11 cellular contexts compared by ENCODE assay signal in genomic region chr3:138781012-138781470, GRCh38. TPM values are rescaled to one million over a fixed set of nuclear protein-coding genes. Genes with fewer than 3 reads are reported as not detected.
DNase-seq lines count a peak whose midpoint lies in the region; ATAC-seq and TF ChIP-seq lines count a peak whose summit lies in the region.
"Had no signal": no experiment of that assay in that cellular context is flagged by ENCODE, and none has a peak within 500 bp of the region (broad histone marks: within the 10 kb centered on the region; RNA-seq: fewer than 3 reads in every experiment).

No MANE protein-coding gene starts in this region.

- peaks cover 5% of the 10 kb centered on the region for H3K4me1 ChIP-seq in upper lobe of right lung
- H3K4me1 ChIP-seq: Peyer's patch, uterus had no signal

- H3K4me3 ChIP-seq in upper lobe of right lung: no peak overlapping the region
- H3K4me3 ChIP-seq: Peyer's patch, uterus had no signal

- peak; percentile 63 for DNase-seq in NK-92 treated with Interleukin-12 subunit alpha and Interleukin-12 subunit beta, amount 100 ng/mL, for 24 hours (lab: John Stamatoyannopoulos, UW)
- DNase-seq in NK-92 (lab: John Stamatoyannopoulos, UW; ENCODE audit: unreplicated experiment): no peak
- DNase-seq in T-cell: peak; percentile 11 to 72 (median 52)
- peak; percentile 48 for DNase-seq in activated naive CD8-positive, alpha-beta T cell treated with anti-CD3 and anti-CD28 coated beads, Interleukin-2, amount 10 ng/mL, durations not matched to agents 7 days and 5 days
- peak; percentile 5 to 75 (median 45) for DNase-seq in stimulated activated naive CD4-positive, alpha-beta T cell (lab: John Stamatoyannopoulos, UW)
- no peak for DNase-seq in upper lobe of right lung
- DNase-seq in NCI-H446 treated with DMSO at 0.1 percent for 48 hours (lab: John Stamatoyannopoulos, UW): no peak
- DNase-seq: right cardiac atrium, uterus had no signal

- H3K27ac Mint-ChIP-seq in T-cell: peak overlapping the region; percentile 84 to 87
- peak overlapping the region; percentile 55 for H3K27ac Mint-ChIP-seq in activated naive CD8-positive, alpha-beta T cell treated with anti-CD3 and anti-CD28 coated beads, Interleukin-2, amount 10 ng/mL, durations not matched to agents 7 days and 5 days

- H3K36me3 ChIP-seq in upper lobe of right lung: no peaks in the 10 kb centered on the region
- H3K36me3 ChIP-seq: Peyer's patch, uterus had no signal

- peaks cover 23 to 54% (median 47%) of the 10 kb centered on the region in 3 donors for H3K4me1 Mint-ChIP-seq in T-cell
- H3K4me1 Mint-ChIP-seq in activated naive CD8-positive, alpha-beta T cell treated with anti-CD3 and anti-CD28 coated beads, Interleukin-2, amount 10 ng/mL, durations not matched to agents 7 days and 5 days: peaks cover 21% of the 10 kb centered on the region

- intact Hi-C loops in upper lobe of right lung (cut with DNase I): no loop called here

- ATAC-seq in T-cell (replicated peaks in 1 of 4) (peak; percentile 96 to 99 (median 98)), upper lobe of right lung (no peak), GM21717 (IDR thresholded peaks at IDR 0.05; ENCODE audit: unreplicated experiment) (no peak)
- peak; percentile 99 for ATAC-seq in activated naive CD8-positive, alpha-beta T cell treated with anti-CD3 and anti-CD28 coated beads, Interleukin-2, amount 10 ng/mL, durations not matched to agents 7 days and 5 days (ENCODE audit: low read depth)

- no peak for TF ChIP-seq CTCF in upper lobe of right lung (IDR thresholded peaks at IDR 0.05)

- H3K4me3 Mint-ChIP-seq in T-cell: peak overlapping the region; percentile 34 to 53 (median 41)
- H3K4me3 Mint-ChIP-seq in activated naive CD8-positive, alpha-beta T cell treated with anti-CD3 and anti-CD28 coated beads, Interleukin-2, amount 10 ng/mL, durations not matched to agents 7 days and 5 days: peak overlapping the region; percentile 28

- H3K27me3 ChIP-seq in upper lobe of right lung: no peaks in the 10 kb centered on the region
- H3K27me3 ChIP-seq: Peyer's patch, uterus had no signal

- H3K27ac ChIP-seq in upper lobe of right lung: no peak overlapping the region
- H3K27ac ChIP-seq: Peyer's patch, uterus had no signal

- peaks cover 22% of the 10 kb centered on the region for H3K36me3 Mint-ChIP-seq in T-cell
- H3K36me3 Mint-ChIP-seq in activated naive CD8-positive, alpha-beta T cell treated with anti-CD3 and anti-CD28 coated beads, Interleukin-2, amount 10 ng/mL, durations not matched to agents 7 days and 5 days: peaks cover 10% of the 10 kb centered on the region

- H3K9me3 Mint-ChIP-seq in T-cell: no peaks in the 10 kb centered on the region
- H3K9me3 Mint-ChIP-seq in activated naive CD8-positive, alpha-beta T cell treated with anti-CD3 and anti-CD28 coated beads, Interleukin-2, amount 10 ng/mL, durations not matched to agents 7 days and 5 days: peaks cover 4% of the 10 kb centered on the region

- CTCF ChIA-PET in T-cell (lab: Charles Lee): interaction anchor here (0.6 to 1.7 kb wide), 13 partner anchors 23 to 187 kb away, joined by 3 to 9 read pairs (median 4); partner anchors contain the start of gene CEP70 (in 1 of the 2)

- H3K27me3 Mint-ChIP-seq in T-cell: no peaks in the 10 kb centered on the region
- no peaks in the 10 kb centered on the region for H3K27me3 Mint-ChIP-seq in activated naive CD8-positive, alpha-beta T cell treated with anti-CD3 and anti-CD28 coated beads, Interleukin-2, amount 10 ng/mL, durations not matched to agents 7 days and 5 days

- H3K9me3 ChIP-seq in upper lobe of right lung: no peaks in the 10 kb centered on the region
- H3K9me3 ChIP-seq: Peyer's patch, uterus had no signal

- POLR2A ChIA-PET in T-cell (lab: Charles Lee): interaction anchor here (0.6 to 0.8 kb wide), 5 partner anchors 11 to 253 kb away, joined by 3 to 9 read pairs (median 4); no protein-coding TSS in a partner anchor
- POLR2A ChIA-PET in activated naive CD8-positive, alpha-beta T cell treated with anti-CD3 and anti-CD28 coated beads, Interleukin-2, amount 10 ng/mL, durations not matched to agents 7 days and 5 days (lab: Charles Lee): interaction anchor here (0.8 kb wide), 2 partner anchors 26 to 53 kb away, joined by 3 to 5 read pairs; partner anchors contain the start of gene PIK3CB

RNA-seq across cellular contexts. Expression of gene PIK3CB, which starts 53.7 kb away (rescaled TPM):
- total RNA-seq in T-cell (10 to 100 TPM; 25.2 to 34.4 (median 30.9) TPM), upper lobe of right lung (37.4 TPM)
- 10 to 100 TPM; 14.3 to 17.6 TPM for total RNA-seq in activated naive CD8-positive, alpha-beta T cell treated with anti-CD3 and anti-CD28 coated beads, Interleukin-2, amount 10 ng/mL, durations not matched to agents 7 days and 5 days

Comparison
In these comparisons a context has a peak if more than half of its experiments do, and no peak if none do; other contexts are left out.
1. DNase-seq: peak in NK-92 treated with Interleukin-12 subunit alpha and Interleukin-12 subunit beta, amount 100 ng/mL, for 24 hours (single experiment), T-cell (34 of 34), activated naive CD8-positive, alpha-beta T cell treated with anti-CD3 and anti-CD28 coated beads, Interleukin-2, amount 10 ng/mL, durations not matched to agents 7 days and 5 days (single experiment) and stimulated activated naive CD4-positive, alpha-beta T cell (6 of 6); none in NK-92 (single experiment), upper lobe of right lung (single experiment) and NCI-H446 treated with DMSO at 0.1 percent for 48 hours (single experiment).
2. ATAC-seq: peak in T-cell (4 of 4) and activated naive CD8-positive, alpha-beta T cell treated with anti-CD3 and anti-CD28 coated beads, Interleukin-2, amount 10 ng/mL, durations not matched to agents 7 days and 5 days (single experiment); none in upper lobe of right lung (single experiment) and GM21717 (single experiment).